In the genomic region with DNA sequence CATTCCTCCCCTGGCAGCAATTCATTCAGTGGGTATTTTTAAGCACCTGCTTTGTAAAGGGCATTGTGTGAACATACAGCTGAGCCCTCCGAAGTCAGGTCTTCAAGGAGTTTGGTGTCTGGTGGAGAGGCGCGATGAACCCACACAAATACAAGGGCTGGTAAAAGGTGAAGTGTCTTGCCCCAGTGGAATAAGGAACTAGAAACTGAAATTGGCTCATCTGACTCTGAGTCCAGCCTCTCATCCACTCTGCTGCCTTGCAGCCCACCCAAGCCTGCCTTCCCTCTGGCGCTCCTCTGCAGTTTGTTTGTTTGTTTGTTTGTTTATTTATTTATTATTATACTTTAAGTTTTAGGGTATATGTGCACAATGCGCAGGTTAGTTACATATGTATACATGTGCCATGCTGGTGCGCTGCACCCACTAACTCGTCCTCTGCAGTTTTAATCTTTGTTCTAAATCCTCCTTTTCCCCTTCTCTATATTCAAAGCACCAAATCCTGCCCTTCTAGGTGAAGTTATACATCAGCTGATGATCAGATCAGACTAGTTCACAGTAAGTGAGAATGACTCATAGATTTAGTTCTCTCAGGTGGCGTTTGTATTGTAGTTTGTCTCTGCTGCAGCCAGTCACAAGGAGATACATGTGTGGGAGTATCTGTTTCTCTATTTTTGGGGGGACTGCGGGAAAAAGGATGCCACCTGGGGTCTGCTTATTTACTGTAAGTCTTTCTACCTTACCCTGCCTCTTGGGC, we compare ENCODE assay signal across 24 cellular contexts.
"Had no signal": no experiment of that assay in that cellular context is flagged by ENCODE, and none has a peak within 500 bp of the region (broad histone marks: within the 10 kb centered on the region; RNA-seq: fewer than 3 reads in every experiment).

No MANE protein-coding gene starts in this region.

- H3K4me3 ChIP-seq: esophagus muscularis mucosa, left lung, lower lobe of right lung, tibial nerve had no signal

- H3K9me3 ChIP-seq: esophagus muscularis mucosa, left lung, lower lobe of right lung, tibial nerve had no signal

- H3K4me1 ChIP-seq: esophagus muscularis mucosa, left lung, lower lobe of right lung, tibial nerve had no signal

- H3K4me3 Mint-ChIP-seq: activated CD4-positive, alpha-beta memory T cell treated with anti-CD3 and anti-CD28 coated beads, Interleukin-2, amount 10 ng/mL, durations not matched to agents 7 days and 5 days; activated CD4-positive, alpha-beta T cell treated with anti-CD3 and anti-CD28 coated beads, Interleukin-2, amount 10 ng/mL, durations not matched to agents 24 days and 14 days; activated naive CD4-positive, alpha-beta T cell treated with anti-CD3 and anti-CD28 coated beads, Interleukin-2, amount 50 U/mL, for 24 hours; activated naive CD8-positive, alpha-beta T cell treated with anti-CD3 and anti-CD28 coated beads, Interleukin-2, amount 50 U/mL, for 24 hours; dendritic cell treated with granulocyte-macrophage colony-stimulating factor and Interleukin-4, amounts not matched to agents 40 ng/mL and 50 ng/mL, for 4 days; endodermal cell; natural killer cell treated with Interleukin-12 subunit alpha and Interleukin-12 subunit beta and Interleukin-15 and Interleukin-18, amount 100 ng/mL, for 72 hours had no signal

- H3K27ac ChIP-seq: esophagus muscularis mucosa, left lung, lower lobe of right lung, tibial nerve had no signal

- H3K9me3 Mint-ChIP-seq: activated CD4-positive, alpha-beta memory T cell treated with anti-CD3 and anti-CD28 coated beads, Interleukin-2, amount 10 ng/mL, durations not matched to agents 7 days and 5 days; activated CD4-positive, alpha-beta T cell treated with anti-CD3 and anti-CD28 coated beads, Interleukin-2, amount 10 ng/mL, durations not matched to agents 24 days and 14 days; activated naive CD4-positive, alpha-beta T cell treated with anti-CD3 and anti-CD28 coated beads, Interleukin-2, amount 50 U/mL, for 24 hours; activated naive CD8-positive, alpha-beta T cell treated with anti-CD3 and anti-CD28 coated beads, Interleukin-2, amount 50 U/mL, for 24 hours; activated T-helper 2 cell treated with anti-CD3 and anti-CD28 coated beads, Interferon-gamma antibody, Interleukin-2, Interleukin-4, amounts not matched to agents 10 μg/mL and 5 μg/mL and 100 μg/mL, durations not matched to agents 14 hours and 24 hours and 36 hours; dendritic cell treated with granulocyte-macrophage colony-stimulating factor and Interleukin-4, amounts not matched to agents 40 ng/mL and 50 ng/mL, for 4 days; endodermal cell; natural killer cell treated with Interleukin-12 subunit alpha and Interleukin-12 subunit beta and Interleukin-15 and Interleukin-18, amount 100 ng/mL, for 72 hours had no signal

- H3K36me3 Mint-ChIP-seq: activated naive CD4-positive, alpha-beta T cell treated with anti-CD3 and anti-CD28 coated beads, Interleukin-2, amount 50 U/mL, for 24 hours; natural killer cell treated with Interleukin-12 subunit alpha and Interleukin-12 subunit beta and Interleukin-15 and Interleukin-18, amount 100 ng/mL, for 72 hours had no signal

- DNase-seq: activated CD4-positive, alpha-beta memory T cell treated with anti-CD3 and anti-CD28 coated beads, Interleukin-2, amount 10 ng/mL, durations not matched to agents 7 days and 5 days; activated CD4-positive, alpha-beta T cell treated with anti-CD3 and anti-CD28 coated beads, Interleukin-2, amount 10 ng/mL, durations not matched to agents 24 days and 14 days; activated CD4-positive, CD25-positive, alpha-beta regulatory T cell treated with anti-CD3 and anti-CD28 coated beads, Interleukin-2, amount 50 U/mL, for 72 hours; activated naive CD8-positive, alpha-beta T cell treated with anti-CD3 and anti-CD28 coated beads, Interleukin-2, amount 50 U/mL, for 24 hours; activated T-cell treated with anti-CD3 and anti-CD28 coated beads, Interleukin-2, amount 50 U/mL, for 48 hours; amygdala; central memory CD4-positive, alpha-beta T cell; endodermal cell; foreskin melanocyte; kidney glomerular epithelial cell; left lung; lower lobe of right lung; mesenchymal stem cell; right cardiac atrium; stimulated activated CD4-positive, alpha-beta T cell treated with anti-CD3 and anti-CD28 coated beads, Interleukin-15, amount 100 ng/mL, for 24 hours; stimulated activated CD4-positive, alpha-beta T cell treated with anti-CD3 and anti-CD28 coated beads, Interleukin-2, amount 100 ng/mL, for 24 hours; stimulated activated naive CD4-positive, alpha-beta T cell; T1000 had no signal

- H3K27me3 Mint-ChIP-seq: activated CD4-positive, alpha-beta memory T cell treated with anti-CD3 and anti-CD28 coated beads, Interleukin-2, amount 10 ng/mL, durations not matched to agents 7 days and 5 days; activated CD4-positive, alpha-beta T cell treated with anti-CD3 and anti-CD28 coated beads, Interleukin-2, amount 10 ng/mL, durations not matched to agents 24 days and 14 days; activated naive CD8-positive, alpha-beta T cell treated with anti-CD3 and anti-CD28 coated beads, Interleukin-2, amount 50 U/mL, for 24 hours had no signal

- ATAC-seq: activated naive CD8-positive, alpha-beta T cell treated with anti-CD3 and anti-CD28 coated beads, Interleukin-2, amount 50 U/mL, for 24 hours; left lung; lower lobe of right lung; natural killer cell treated with Interleukin-12 subunit alpha and Interleukin-12 subunit beta and Interleukin-15 and Interleukin-18, amount 100 ng/mL, for 72 hours; right cardiac atrium had no signal

- H3K27ac Mint-ChIP-seq: activated CD4-positive, alpha-beta memory T cell treated with anti-CD3 and anti-CD28 coated beads, Interleukin-2, amount 10 ng/mL, durations not matched to agents 7 days and 5 days; activated CD4-positive, alpha-beta T cell treated with anti-CD3 and anti-CD28 coated beads, Interleukin-2, amount 10 ng/mL, durations not matched to agents 24 days and 14 days; activated naive CD4-positive, alpha-beta T cell treated with anti-CD3 and anti-CD28 coated beads, Interleukin-2, amount 50 U/mL, for 24 hours; activated naive CD8-positive, alpha-beta T cell treated with anti-CD3 and anti-CD28 coated beads, Interleukin-2, amount 50 U/mL, for 24 hours; activated T-helper 2 cell treated with anti-CD3 and anti-CD28 coated beads, Interferon-gamma antibody, Interleukin-2, Interleukin-4, amounts not matched to agents 10 μg/mL and 5 μg/mL and 100 μg/mL, durations not matched to agents 14 hours and 24 hours and 36 hours; dendritic cell treated with granulocyte-macrophage colony-stimulating factor and Interleukin-4, amounts not matched to agents 40 ng/mL and 50 ng/mL, for 4 days; endodermal cell; natural killer cell treated with Interleukin-12 subunit alpha and Interleukin-12 subunit beta and Interleukin-15 and Interleukin-18, amount 100 ng/mL, for 72 hours had no signal

- H3K4me1 Mint-ChIP-seq: activated CD4-positive, alpha-beta memory T cell treated with anti-CD3 and anti-CD28 coated beads, Interleukin-2, amount 10 ng/mL, durations not matched to agents 7 days and 5 days; activated CD4-positive, alpha-beta T cell treated with anti-CD3 and anti-CD28 coated beads, Interleukin-2, amount 10 ng/mL, durations not matched to agents 24 days and 14 days; activated naive CD4-positive, alpha-beta T cell treated with anti-CD3 and anti-CD28 coated beads, Interleukin-2, amount 50 U/mL, for 24 hours; activated naive CD8-positive, alpha-beta T cell treated with anti-CD3 and anti-CD28 coated beads, Interleukin-2, amount 50 U/mL, for 24 hours had no signal
